In the genomic region with DNA sequence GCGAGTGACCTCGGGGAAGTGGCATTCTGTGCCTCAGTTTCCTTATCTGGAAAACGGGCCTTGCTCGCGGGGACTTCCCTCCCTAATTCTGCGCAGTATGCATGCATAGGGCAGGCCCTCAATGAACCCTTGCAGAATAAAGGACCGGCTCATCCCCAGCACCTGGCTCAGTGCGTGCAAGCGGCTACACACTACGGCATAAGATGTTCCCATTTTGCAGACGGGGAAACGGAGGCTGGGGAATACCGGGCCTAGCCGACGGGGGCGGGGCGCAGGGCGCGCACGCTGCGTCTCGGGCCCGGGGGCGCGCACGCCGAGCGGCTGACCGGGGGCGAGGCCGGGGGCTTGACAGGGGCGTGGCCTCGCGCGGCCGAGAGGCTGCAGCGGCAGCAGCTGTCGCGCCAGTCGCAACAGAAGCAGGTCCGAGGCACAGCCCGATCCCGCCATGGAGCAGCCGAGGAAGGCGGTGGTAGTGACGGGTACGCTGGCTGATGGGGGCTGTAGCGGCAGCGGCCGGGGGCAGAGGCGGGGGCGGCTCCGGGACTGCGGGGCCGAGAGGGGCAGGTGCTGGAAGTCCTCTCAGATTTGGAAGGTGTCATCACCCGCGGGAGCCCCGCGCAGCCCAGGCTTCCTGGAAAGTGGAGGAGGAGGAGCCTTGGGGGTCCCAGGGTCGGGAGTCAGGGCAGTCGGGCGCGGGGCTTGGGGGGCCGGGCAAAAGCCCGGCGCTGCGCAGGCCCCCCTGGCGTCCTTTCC, we compare ENCODE assay signal across 8 cellular contexts. TPM values are rescaled to one million over a fixed set of nuclear protein-coding genes. Genes with fewer than 3 reads are reported as not detected.
DNase-seq lines count a peak whose midpoint lies in the region; ATAC-seq and TF ChIP-seq lines count a peak whose summit lies in the region.

A gene with protein sequence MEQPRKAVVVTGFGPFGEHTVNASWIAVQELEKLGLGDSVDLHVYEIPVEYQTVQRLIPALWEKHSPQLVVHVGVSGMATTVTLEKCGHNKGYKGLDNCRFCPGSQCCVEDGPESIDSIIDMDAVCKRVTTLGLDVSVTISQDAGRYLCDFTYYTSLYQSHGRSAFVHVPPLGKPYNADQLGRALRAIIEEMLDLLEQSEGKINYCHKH (plus strand): TSS at position 362 of the 753 bp plus-strand sequence. CDS start 84 bp downstream, at position 446.

- peak within 1 kb of the TSS; percentile 87 for H3K9ac ChIP-seq in mesenchymal stem cell (ENCODE audit: low read length)

- H3K4me2 ChIP-seq in mesenchymal stem cell (ENCODE audit: low read length, poor library complexity, severe bottlenecking) = peak within 1 kb of the TSS; percentile 78

- no peaks in the 10 kb centered on the region for H3K9me3 ChIP-seq in effector memory CD4-positive, alpha-beta T cell (ENCODE audit: control insufficient read depth, low read length)
- no peaks in the 10 kb centered on the region for H3K9me3 ChIP-seq in mesenchymal stem cell (ENCODE audit: control insufficient read depth, low read length)

- peak within 1 kb of the TSS; percentile 70 for H3K4me3 Mint-ChIP-seq in activated CD8-positive, alpha-beta T cell treated with anti-CD3 and anti-CD28 coated beads for 36 hours

- no peaks in the 10 kb centered on the region for H3K9me3 Mint-ChIP-seq in activated CD8-positive, alpha-beta T cell treated with anti-CD3 and anti-CD28 coated beads for 36 hours

- peak within 1 kb of the TSS; percentile 79 for H2AK5ac ChIP-seq in mesenchymal stem cell (ENCODE audit: low read length, severe bottlenecking)

- peak within 1 kb of the TSS; percentile 84 for H3K27ac Mint-ChIP-seq in activated CD8-positive, alpha-beta T cell treated with anti-CD3 and anti-CD28 coated beads for 36 hours

- POLR2A ChIA-PET in activated CD8-positive, alpha-beta T cell treated with anti-CD3 and anti-CD28 coated beads for 36 hours (lab: Charles Lee) = interaction anchor here (0.6 to 1.5 kb wide), 5 partner anchors 18 to 61 kb away, joined by 3 to 6 read pairs (median 3); no protein-coding TSS in a partner anchor

- peak within 1 kb of the TSS; percentile 59 for H4K91ac ChIP-seq in mesenchymal stem cell (ENCODE audit: low read length)

- DNase-seq in D341Med (ENCODE audit: low spot score) (peak; percentile 95), H7 (peak; percentile 97), NCI-H345 treated with DMSO at 0.1 percent for 48 hours (lab: John Stamatoyannopoulos, UW; ENCODE audit: unreplicated experiment) (peak; percentile 28), mesenchymal stem cell (peak; percentile 57)
- peak; percentile 63 for DNase-seq in activated CD8-positive, alpha-beta T cell treated with anti-CD3 and anti-CD28 coated beads for 36 hours
- peak; percentile 14 to 29 (median 17) for DNase-seq in effector memory CD4-positive, alpha-beta T cell
- peak in 2 of 3 donors; percentile 39 to 73 for DNase-seq in stimulated activated CD4-positive, alpha-beta T cell treated with anti-CD3 and anti-CD28 coated beads, TNF-alpha, amount 100 ng/mL, for 48 hours (ENCODE audit: low read depth in 3 of 3)

- 8% methylated on average over 54 of the region's 68 CpGs for WGBS in mesenchymal stem cell

- H3K79me1 ChIP-seq in mesenchymal stem cell (replicated peaks; ENCODE audit: low read length, poor library complexity, severe bottlenecking) = peaks cover 29% of the 10 kb centered on the region

- H3K4me1 Mint-ChIP-seq in activated CD8-positive, alpha-beta T cell treated with anti-CD3 and anti-CD28 coated beads for 36 hours (ENCODE audit: low read depth) = peaks cover 16% of the 10 kb centered on the region

- peak; percentile 60 for ATAC-seq in activated CD8-positive, alpha-beta T cell treated with anti-CD3 and anti-CD28 coated beads for 36 hours
- ATAC-seq in HG03139 (IDR thresholded peaks at IDR 0.05; ENCODE audit: unreplicated experiment) = no peak

- H3K14ac ChIP-seq in mesenchymal stem cell (ENCODE audit: low read length in 2 of 2) = peak within 1 kb of the TSS in 1 of 2 experiments; percentile 78

- H3K36me3 Mint-ChIP-seq in activated CD8-positive, alpha-beta T cell treated with anti-CD3 and anti-CD28 coated beads for 36 hours (ENCODE audit: low read depth) = peaks cover 1% of the 10 kb centered on the region

- no peaks in the 10 kb centered on the region for H3K27me3 ChIP-seq in H7 (ENCODE audit: control insufficient read depth, insufficient read depth, low read length)
- no peaks in the 10 kb centered on the region for H3K27me3 ChIP-seq in effector memory CD4-positive, alpha-beta T cell (replicated peaks; ENCODE audit: control insufficient read depth, insufficient read depth, low read length, poor library complexity, severe bottlenecking)
- H3K27me3 ChIP-seq in mesenchymal stem cell (ENCODE audit: control insufficient read depth in 1 of 2, insufficient read depth in 1 of 2, low read length in 2 of 2) = peaks cover 0 to 2% of the 10 kb centered on the region in 2 experiments

- H4K8ac ChIP-seq in mesenchymal stem cell (ENCODE audit: low read length) = peak within 1 kb of the TSS; percentile 53

- peaks cover 6% of the 10 kb centered on the region for H3K4me1 ChIP-seq in effector memory CD4-positive, alpha-beta T cell (ENCODE audit: control insufficient read depth, insufficient read depth, low read length, poor library complexity, severe bottlenecking)
- peaks cover 22% of the 10 kb centered on the region for H3K4me1 ChIP-seq in mesenchymal stem cell (ENCODE audit: control insufficient read depth, insufficient read depth, low read depth, low read length)

- peak within 1 kb of the TSS; percentile 5 to 71 for H3K4ac ChIP-seq in mesenchymal stem cell (ENCODE audit: low read depth in 1 of 2, low read length in 2 of 2)

- H2BK15ac ChIP-seq in mesenchymal stem cell (ENCODE audit: low read depth, poor library complexity, severe bottlenecking) = peak within 1 kb of the TSS; percentile 41

- peak within 1 kb of the TSS in 1 of 2 experiments; percentile 59 for H3K23ac ChIP-seq in mesenchymal stem cell (ENCODE audit: low read length in 2 of 2)

- intact Hi-C loops in activated CD8-positive, alpha-beta T cell treated with anti-CD3 and anti-CD28 coated beads for 36 hours (cut with micrococcal nuclease) = no loop called here

- CTCF ChIA-PET in activated CD8-positive, alpha-beta T cell treated with anti-CD3 and anti-CD28 coated beads for 36 hours (lab: Charles Lee) = interaction anchor here (0.7 to 4.3 kb wide), 8 partner anchors 11 to 180 kb away, joined by 3 to 57 read pairs (median 8); no protein-coding TSS in a partner anchor

- no peak for TF ChIP-seq CTCF in activated CD8-positive, alpha-beta T cell treated with anti-CD3 and anti-CD28 coated beads for 36 hours (IDR thresholded peaks at IDR 0.05)

- peak within 1 kb of the TSS; percentile 37 to 96 for H3K18ac ChIP-seq in mesenchymal stem cell (ENCODE audit: low read depth in 1 of 2, low read length in 2 of 2)

- H3K27me3 Mint-ChIP-seq in activated CD8-positive, alpha-beta T cell treated with anti-CD3 and anti-CD28 coated beads for 36 hours = no peaks in the 10 kb centered on the region

- H2AFZ ChIP-seq in mesenchymal stem cell (ENCODE audit: low read depth, low read length) = peak within 1 kb of the TSS; percentile 97

- no peak within 1 kb of the TSS for H2BK5ac ChIP-seq in mesenchymal stem cell (ENCODE audit: low read depth, low read length, poor library complexity, severe bottlenecking)

- no peaks in the 10 kb centered on the region for H3K36me3 ChIP-seq in H7 (replicated peaks; ENCODE audit: control insufficient read depth, insufficient read depth, low read length)
- peaks cover 8% of the 10 kb centered on the region for H3K36me3 ChIP-seq in effector memory CD4-positive, alpha-beta T cell (ENCODE audit: control insufficient read depth, insufficient read depth, low read length)
- peaks cover 26% of the 10 kb centered on the region in 2 experiments for H3K36me3 ChIP-seq in mesenchymal stem cell (ENCODE audit: control insufficient read depth in 1 of 2, insufficient read depth in 2 of 2, low read depth in 1 of 2, low read length in 2 of 2)

- H3K4me3 ChIP-seq in H7 (ENCODE audit: insufficient read depth, low read depth, low read length) = peak within 1 kb of the TSS; percentile 81
- H3K4me3 ChIP-seq in effector memory CD4-positive, alpha-beta T cell (ENCODE audit: insufficient read depth, low read depth, low read length, poor library complexity, severe bottlenecking) = peak within 1 kb of the TSS; percentile 78
- H3K4me3 ChIP-seq in mesenchymal stem cell (ENCODE audit: insufficient read depth in 1 of 2, low read depth in 1 of 2, low read length in 2 of 2) = peak within 1 kb of the TSS; percentile 85 to 96

- peak within 1 kb of the TSS; percentile 72 for H3K27ac ChIP-seq in effector memory CD4-positive, alpha-beta T cell (ENCODE audit: insufficient read depth, low read length, poor library complexity, severe bottlenecking)
- H3K27ac ChIP-seq in mesenchymal stem cell (ENCODE audit: low read length, poor library complexity, severe bottlenecking) = peak within 1 kb of the TSS; percentile 34

- peak within 1 kb of the TSS; percentile 66 for H2BK120ac ChIP-seq in mesenchymal stem cell (ENCODE audit: low read depth, low read length)

- H2BK12ac ChIP-seq in mesenchymal stem cell (ENCODE audit: low read length in 2 of 2) = peak within 1 kb of the TSS in 1 of 2 experiments; percentile 73

RNA-seq across cellular contexts. Expression of the gene that starts here (rescaled TPM):
- 11.5 and 13.6 TPM in 2 replicates for total RNA-seq in H7 (2014; rRNA removed; shearing (Covaris generic))
- 10 to 100 TPM; 21.7 to 23.9 TPM for total RNA-seq in activated CD8-positive, alpha-beta T cell treated with anti-CD3 and anti-CD28 coated beads for 36 hours
- 69.3 TPM for polyA plus RNA-seq in mesenchymal stem cell (2013, experiment 1 of 2)
- polyA plus RNA-seq in mesenchymal stem cell (2013, experiment 2 of 2) = 64.4 TPM

Comparison
In these comparisons a context has a peak if more than half of its experiments do, and no peak if none do; other contexts are left out.
1. DNase-seq: peak in every context shown above with its lines; median percentile 97 in H7; 95 in D341Med; 63 in activated CD8-positive, alpha-beta T cell treated with anti-CD3 and anti-CD28 coated beads for 36 hours; 57 in mesenchymal stem cell; 56 in stimulated activated CD4-positive, alpha-beta T cell treated with anti-CD3 and anti-CD28 coated beads, TNF-alpha, amount 100 ng/mL, for 48 hours; 28 in NCI-H345 treated with DMSO at 0.1 percent for 48 hours; 17 in effector memory CD4-positive, alpha-beta T cell.